Comparison of ENCODE assay signal across 15 cellular contexts in genomic region chr22:47558828-47559700, GRCh38.
DNase-seq lines count a peak whose midpoint lies in the region; ATAC-seq and TF ChIP-seq lines count a peak whose summit lies in the region.
"Had no signal": no experiment of that assay in that cellular context is flagged by ENCODE, and none has a peak within 500 bp of the region (broad histone marks: within the 10 kb centered on the region; RNA-seq: fewer than 3 reads in every experiment).

No MANE protein-coding gene starts in this region.

- peak; percentile 3 for DNase-seq in activated CD8-positive, alpha-beta T cell treated with anti-CD3 and anti-CD28 coated beads, Interleukin-2, amount 10 ng/mL, durations not matched to agents 7 days and 5 days
- no peak for DNase-seq in activated CD8-positive, alpha-beta T cell treated with anti-CD3 and anti-CD28 coated beads for 36 hours
- peak; percentile 26 for DNase-seq in activated CD8-positive, alpha-beta memory T cell treated with anti-CD3 and anti-CD28 coated beads, Interleukin-2, amount 50 U/mL, for 48 hours
- peak; percentile 27 for DNase-seq in left lobe of liver (ENCODE audit: low spot score)
- no peak for DNase-seq in trophoblast cell
- no peak for DNase-seq in NCI-H1436 (lab: John Stamatoyannopoulos, UW)
- DNase-seq in NOMO-1 treated with dmso at 0.1 percent for 144 hours (lab: John Stamatoyannopoulos, UW; ENCODE audit: unreplicated experiment), result no peak
- DNase-seq: COR-L47, DND-41, GDM1 had no signal

- no peak for TF ChIP-seq CTCF in activated CD8-positive, alpha-beta T cell treated with anti-CD3 and anti-CD28 coated beads for 36 hours (IDR thresholded peaks at IDR 0.05)

- no peak overlapping the region for H3K18ac ChIP-seq in trophoblast cell (ENCODE audit: low read length)

- H3K27me3 ChIP-seq in trophoblast cell (ENCODE audit: insufficient read depth, low read length), result no peaks in the 10 kb centered on the region

- no peak overlapping the region for H2BK120ac ChIP-seq in trophoblast cell (ENCODE audit: insufficient read depth, low read length, poor library complexity)

- no peak overlapping the region for H3K27ac Mint-ChIP-seq in activated CD8-positive, alpha-beta T cell treated with anti-CD3 and anti-CD28 coated beads, Interleukin-2, amount 10 ng/mL, durations not matched to agents 7 days and 5 days
- H3K27ac Mint-ChIP-seq in activated CD8-positive, alpha-beta T cell treated with anti-CD3 and anti-CD28 coated beads for 36 hours, result no peak overlapping the region
- H3K27ac Mint-ChIP-seq: CD8-positive, alpha-beta T cell had no signal

- H2BK12ac ChIP-seq in trophoblast cell (ENCODE audit: low read length), result no peak overlapping the region

- peaks cover 47% of the 10 kb centered on the region for H3K9me3 ChIP-seq in trophoblast cell (ENCODE audit: insufficient read depth, low read depth, low read length)
- H3K9me3 ChIP-seq: HAP-1 had no signal

- WGBS in trophoblast cell (ENCODE audit: extremely low coverage, insufficient coverage, insufficient read length), result no CpG with 5 or more reads among the region's 16 CpGs

- H3K4ac ChIP-seq in trophoblast cell (ENCODE audit: low read depth, low read length), result no peak overlapping the region

- no peak overlapping the region for H3K4me3 Mint-ChIP-seq in activated CD8-positive, alpha-beta T cell treated with anti-CD3 and anti-CD28 coated beads, Interleukin-2, amount 10 ng/mL, durations not matched to agents 7 days and 5 days
- no peak overlapping the region for H3K4me3 Mint-ChIP-seq in activated CD8-positive, alpha-beta T cell treated with anti-CD3 and anti-CD28 coated beads for 36 hours
- H3K4me3 Mint-ChIP-seq: CD14-positive monocyte; CD8-positive, alpha-beta T cell had no signal

- no peak overlapping the region for H4K91ac ChIP-seq in trophoblast cell (ENCODE audit: low read depth, low read length)

- peak overlapping the region; percentile 28 for H3K4me3 ChIP-seq in trophoblast cell (ENCODE audit: low read depth, low read length)
- H3K4me3 ChIP-seq: HAP-1 had no signal

- no peaks in the 10 kb centered on the region for H3K36me3 ChIP-seq in trophoblast cell (ENCODE audit: control insufficient read depth in 1 of 2, insufficient read depth in 2 of 2, low read length in 2 of 2)
- H3K36me3 ChIP-seq: HAP-1 had no signal

- intact Hi-C loops in activated CD8-positive, alpha-beta T cell treated with anti-CD3 and anti-CD28 coated beads for 36 hours (cut with micrococcal nuclease), result no loop called here

- no peaks in the 10 kb centered on the region for H3K27me3 Mint-ChIP-seq in activated CD8-positive, alpha-beta T cell treated with anti-CD3 and anti-CD28 coated beads, Interleukin-2, amount 10 ng/mL, durations not matched to agents 7 days and 5 days (ENCODE audit: low read depth)
- H3K27me3 Mint-ChIP-seq in activated CD8-positive, alpha-beta T cell treated with anti-CD3 and anti-CD28 coated beads for 36 hours, result peaks cover 5% of the 10 kb centered on the region

- H3K4me1 ChIP-seq in trophoblast cell (ENCODE audit: control insufficient read depth in 1 of 2, insufficient read depth in 2 of 2, low read length in 2 of 2), result no peaks in the 10 kb centered on the region
- H3K4me1 ChIP-seq: HAP-1 had no signal

- H3K9ac ChIP-seq in trophoblast cell (ENCODE audit: low read length), result no peak overlapping the region

- no peak overlapping the region for H3K27ac ChIP-seq in trophoblast cell (ENCODE audit: low read depth, low read length)
- H3K27ac ChIP-seq: 22Rv1 had no signal

- H3K9me3 Mint-ChIP-seq in activated CD8-positive, alpha-beta T cell treated with anti-CD3 and anti-CD28 coated beads, Interleukin-2, amount 10 ng/mL, durations not matched to agents 7 days and 5 days (ENCODE audit: insufficient read depth), result no peaks in the 10 kb centered on the region
- H3K9me3 Mint-ChIP-seq in activated CD8-positive, alpha-beta T cell treated with anti-CD3 and anti-CD28 coated beads for 36 hours, result no peaks in the 10 kb centered on the region
- H3K9me3 Mint-ChIP-seq: CD8-positive, alpha-beta T cell had no signal

- no peak overlapping the region for H3K23ac ChIP-seq in trophoblast cell (ENCODE audit: low read length)

- H3K4me1 Mint-ChIP-seq in activated CD8-positive, alpha-beta T cell treated with anti-CD3 and anti-CD28 coated beads, Interleukin-2, amount 10 ng/mL, durations not matched to agents 7 days and 5 days (ENCODE audit: low read depth), result no peaks in the 10 kb centered on the region
- H3K4me1 Mint-ChIP-seq in activated CD8-positive, alpha-beta T cell treated with anti-CD3 and anti-CD28 coated beads for 36 hours (ENCODE audit: low read depth), result no peaks in the 10 kb centered on the region
- H3K4me1 Mint-ChIP-seq: CD14-positive monocyte had no signal

- no peak overlapping the region for H4K8ac ChIP-seq in trophoblast cell (ENCODE audit: low read depth, low read length)

- no peaks in the 10 kb centered on the region for H3K79me1 ChIP-seq in trophoblast cell (ENCODE audit: low read length)

- CTCF ChIA-PET in activated CD8-positive, alpha-beta T cell treated with anti-CD3 and anti-CD28 coated beads, Interleukin-2, amount 10 ng/mL, durations not matched to agents 7 days and 5 days (lab: Charles Lee), result no interaction called here
- CTCF ChIA-PET in activated CD8-positive, alpha-beta T cell treated with anti-CD3 and anti-CD28 coated beads for 36 hours (lab: Charles Lee), result no interaction called here

- H3K79me2 ChIP-seq in trophoblast cell (ENCODE audit: control insufficient read depth, insufficient read depth, low read length, poor library complexity), result no peaks in the 10 kb centered on the region

- POLR2A ChIA-PET in activated CD8-positive, alpha-beta T cell treated with anti-CD3 and anti-CD28 coated beads, Interleukin-2, amount 10 ng/mL, durations not matched to agents 7 days and 5 days (lab: Charles Lee), result no interaction called here
- POLR2A ChIA-PET in activated CD8-positive, alpha-beta T cell treated with anti-CD3 and anti-CD28 coated beads for 36 hours (lab: Charles Lee), result no interaction called here

- H3K4me2 ChIP-seq in trophoblast cell (ENCODE audit: low read length), result no peak overlapping the region

- H3K36me3 Mint-ChIP-seq in activated CD8-positive, alpha-beta T cell treated with anti-CD3 and anti-CD28 coated beads, Interleukin-2, amount 10 ng/mL, durations not matched to agents 7 days and 5 days (ENCODE audit: low read depth), result no peaks in the 10 kb centered on the region
- H3K36me3 Mint-ChIP-seq in activated CD8-positive, alpha-beta T cell treated with anti-CD3 and anti-CD28 coated beads for 36 hours (ENCODE audit: low read depth), result no peaks in the 10 kb centered on the region
- H3K36me3 Mint-ChIP-seq: CD14-positive monocyte; CD8-positive, alpha-beta T cell had no signal

- no peak overlapping the region for H2AFZ ChIP-seq in trophoblast cell (ENCODE audit: insufficient read depth, low read length, poor library complexity)

- H3K14ac ChIP-seq in trophoblast cell (ENCODE audit: low read length), result no peak overlapping the region

- no peak for ATAC-seq in activated CD8-positive, alpha-beta T cell treated with anti-CD3 and anti-CD28 coated beads, Interleukin-2, amount 10 ng/mL, durations not matched to agents 7 days and 5 days
- no peak for ATAC-seq in activated CD8-positive, alpha-beta T cell treated with anti-CD3 and anti-CD28 coated beads for 36 hours
- ATAC-seq in left lobe of liver (no peak), HG03432 (IDR thresholded peaks at IDR 0.05; ENCODE audit: unreplicated experiment) (no peak)
- ATAC-seq: CD8-positive, alpha-beta T cell had no signal

- H2BK5ac ChIP-seq in trophoblast cell (ENCODE audit: low read depth, low read length, poor library complexity), result no peak overlapping the region

- no peak overlapping the region for H2AK5ac ChIP-seq in trophoblast cell (ENCODE audit: low read length)

- H4K12ac ChIP-seq in trophoblast cell (ENCODE audit: low read depth, low read length), result no peak overlapping the region

Comparison
In these comparisons a context has a peak if more than half of its experiments do, and no peak if none do; other contexts are left out.
1. DNase-seq: peak in activated CD8-positive, alpha-beta T cell treated with anti-CD3 and anti-CD28 coated beads, Interleukin-2, amount 10 ng/mL, durations not matched to agents 7 days and 5 days (single experiment), activated CD8-positive, alpha-beta memory T cell treated with anti-CD3 and anti-CD28 coated beads, Interleukin-2, amount 50 U/mL, for 48 hours (single experiment) and left lobe of liver (single experiment); none in activated CD8-positive, alpha-beta T cell treated with anti-CD3 and anti-CD28 coated beads for 36 hours (single experiment), trophoblast cell (0 of 2), NCI-H1436 (single experiment) and NOMO-1 treated with dmso at 0.1 percent for 144 hours (single experiment).